In the genomic region with DNA sequence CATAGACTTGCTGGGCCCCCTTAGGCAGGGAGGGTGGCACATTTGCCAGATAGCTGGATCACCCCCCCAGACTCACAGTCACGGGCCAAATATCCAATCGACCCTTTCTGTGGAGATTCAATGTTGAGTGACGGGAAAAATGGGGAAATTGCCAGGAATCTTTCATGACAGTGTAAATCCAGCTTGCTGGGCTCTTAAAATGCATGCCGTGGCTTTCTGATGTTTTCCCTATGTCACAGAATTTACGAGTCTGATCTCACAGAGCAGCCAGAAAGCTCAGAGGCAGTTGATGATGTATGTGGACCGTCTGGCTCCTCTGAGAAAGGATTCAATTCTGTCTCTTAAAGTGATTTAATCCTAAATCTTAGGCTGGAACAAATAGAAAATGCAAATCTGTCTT, we compare ENCODE assay signal across 20 cellular contexts.
"Had no signal": no experiment of that assay in that cellular context is flagged by ENCODE, and none has a peak within 500 bp of the region (broad histone marks: within the 10 kb centered on the region; RNA-seq: fewer than 3 reads in every experiment).

No MANE protein-coding gene starts in this region.

- H3K27ac Mint-ChIP-seq: activated naive CD4-positive, alpha-beta T cell treated with anti-CD3 and anti-CD28 coated beads, Interleukin-2, amount 10 ng/mL, durations not matched to agents 7 days and 5 days; activated naive CD8-positive, alpha-beta T cell treated with anti-CD3 and anti-CD28 coated beads, Interleukin-2, amount 50 U/mL, for 24 hours; natural killer cell; stimulated activated effector memory CD8-positive, alpha-beta T cell treated with anti-CD3 and anti-CD28 coated beads, Interleukin-12 subunit alpha, Interleukin-12 subunit beta, amount 100 ng/mL, for 72 hours had no signal

- ATAC-seq: activated naive CD8-positive, alpha-beta T cell treated with anti-CD3 and anti-CD28 coated beads, Interleukin-2, amount 50 U/mL, for 24 hours; natural killer cell; sciatic nerve; stimulated activated effector memory CD8-positive, alpha-beta T cell treated with anti-CD3 and anti-CD28 coated beads, Interleukin-12 subunit alpha, Interleukin-12 subunit beta, amount 100 ng/mL, for 72 hours had no signal

- H3K27me3 ChIP-seq: brain microvascular endothelial cell, colonic mucosa had no signal

- H3K9me3 Mint-ChIP-seq: activated naive CD4-positive, alpha-beta T cell treated with anti-CD3 and anti-CD28 coated beads, Interleukin-2, amount 10 ng/mL, durations not matched to agents 7 days and 5 days; activated naive CD8-positive, alpha-beta T cell treated with anti-CD3 and anti-CD28 coated beads, Interleukin-2, amount 50 U/mL, for 24 hours; natural killer cell; stimulated activated effector memory CD8-positive, alpha-beta T cell treated with anti-CD3 and anti-CD28 coated beads, Interleukin-12 subunit alpha, Interleukin-12 subunit beta, amount 100 ng/mL, for 72 hours had no signal

- H3K36me3 Mint-ChIP-seq: activated naive CD4-positive, alpha-beta T cell treated with anti-CD3 and anti-CD28 coated beads, Interleukin-2, amount 10 ng/mL, durations not matched to agents 7 days and 5 days; natural killer cell; stimulated activated effector memory CD8-positive, alpha-beta T cell treated with anti-CD3 and anti-CD28 coated beads, Interleukin-12 subunit alpha, Interleukin-12 subunit beta, amount 100 ng/mL, for 72 hours had no signal

- H3K9me3 ChIP-seq: colonic mucosa, stomach had no signal

- H3K4me1 Mint-ChIP-seq: activated naive CD4-positive, alpha-beta T cell treated with anti-CD3 and anti-CD28 coated beads, Interleukin-2, amount 10 ng/mL, durations not matched to agents 7 days and 5 days; activated naive CD8-positive, alpha-beta T cell treated with anti-CD3 and anti-CD28 coated beads, Interleukin-2, amount 50 U/mL, for 24 hours had no signal

- H3K27ac ChIP-seq: brain microvascular endothelial cell, colonic mucosa, stomach had no signal

- H3K36me3 ChIP-seq: brain microvascular endothelial cell, colonic mucosa, stomach had no signal

- DNase-seq: activated CD4-positive, alpha-beta T cell treated with anti-CD3 and anti-CD28 coated beads, Interleukin-2, amount 50 U/mL, for 1 hour; activated CD8-positive, alpha-beta memory T cell treated with anti-CD3 and anti-CD28 coated beads for 24 hours; activated CD8-positive, alpha-beta memory T cell treated with anti-CD3 and anti-CD28 coated beads, Interleukin-2, amount 50 U/mL, for 48 hours; activated effector memory CD4-positive, alpha-beta T cell treated with Interleukin-2 at 50 U/mL for 16 hours; activated naive CD4-positive, alpha-beta T cell treated with anti-CD3 and anti-CD28 coated beads, Interleukin-2, amount 10 ng/mL, durations not matched to agents 7 days and 5 days; activated naive CD8-positive, alpha-beta T cell treated with anti-CD3 and anti-CD28 coated beads, Interleukin-2, amount 50 U/mL, for 24 hours; activated T-cell treated with anti-CD3 and anti-CD28 coated beads, Interleukin-2, amount 50 U/mL, for 48 hours; anterior cingulate cortex; brain microvascular endothelial cell; central memory CD4-positive, alpha-beta T cell; colonic mucosa; mesendoderm; natural killer cell; stimulated activated CD4-positive, alpha-beta T cell treated with anti-CD3 and anti-CD28 coated beads, Interleukin-4, amount 100 ng/mL, for 24 hours; stomach; T-helper 1 cell; T-helper 9 cell; trophoblast cell had no signal

- H3K4me1 ChIP-seq: colonic mucosa had no signal

- H3K4me3 Mint-ChIP-seq: activated naive CD4-positive, alpha-beta T cell treated with anti-CD3 and anti-CD28 coated beads, Interleukin-2, amount 10 ng/mL, durations not matched to agents 7 days and 5 days; activated naive CD8-positive, alpha-beta T cell treated with anti-CD3 and anti-CD28 coated beads, Interleukin-2, amount 50 U/mL, for 24 hours; natural killer cell; stimulated activated effector memory CD8-positive, alpha-beta T cell treated with anti-CD3 and anti-CD28 coated beads, Interleukin-12 subunit alpha, Interleukin-12 subunit beta, amount 100 ng/mL, for 72 hours had no signal

- H3K4me3 ChIP-seq: colonic mucosa, stomach had no signal
